ENCODE assay signal across 25 cellular contexts in the genomic region with DNA sequence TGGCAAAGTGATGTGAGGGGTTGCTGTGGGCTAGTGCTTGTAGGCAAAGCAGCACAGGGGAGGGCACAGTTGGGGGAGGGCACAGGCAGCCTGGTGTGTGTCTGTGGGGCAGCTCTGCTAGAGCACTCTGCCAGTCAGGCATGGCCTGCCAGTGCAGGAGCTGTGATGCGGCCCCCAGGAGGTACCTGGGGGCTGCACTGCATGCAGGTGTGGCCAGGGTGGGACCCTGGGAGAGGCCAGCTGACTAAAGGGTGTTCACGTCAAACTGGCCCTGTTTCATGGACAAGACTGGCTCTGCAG.
"Had no signal": no experiment of that assay in that cellular context is flagged by ENCODE, and none has a peak within 500 bp of the region (broad histone marks: within the 10 kb centered on the region; RNA-seq: fewer than 3 reads in every experiment).

No MANE protein-coding gene starts in this region.

- H3K9ac ChIP-seq: parathyroid adenoma had no signal

- H3K27ac Mint-ChIP-seq: activated B cell treated with CpG ODN at 0.5 μM for 24 hours; activated naive CD8-positive, alpha-beta T cell; activated T-helper 2 cell treated with anti-CD3 and anti-CD28 coated beads, Interferon-gamma antibody, Interleukin-2, Interleukin-4, amounts not matched to agents 10 μg/mL and 5 μg/mL and 100 μg/mL, durations not matched to agents 14 hours and 24 hours and 36 hours; stimulated activated naive B cell treated with anti-CD40 and anti-IgM and Interleukin-4, amounts not matched to agents 10 μg/mL and 1 μg/mL and 100 μg/mL, for 72 hours had no signal

- H3K27me3 Mint-ChIP-seq: activated B cell treated with CpG ODN at 0.5 μM for 24 hours; activated naive CD8-positive, alpha-beta T cell; natural killer cell treated with Interleukin-12 subunit alpha and Interleukin-12 subunit beta and Interleukin-15 and Interleukin-18, amount 100 ng/mL, for 72 hours; stimulated activated naive B cell treated with anti-CD40 and anti-IgM and Interleukin-4, amounts not matched to agents 10 μg/mL and 1 μg/mL and 100 μg/mL, for 72 hours had no signal

- DNase-seq: activated B cell treated with CpG ODN at 0.5 μM for 24 hours; activated CD4-positive, alpha-beta T cell treated with anti-CD3 and anti-CD28 coated beads for 4 hours; activated CD4-positive, alpha-beta T cell treated with anti-CD3 and anti-CD28 coated beads, Interleukin-2, amount 50 U/mL, for 48 hours; activated CD8-positive, alpha-beta memory T cell treated with anti-CD3 and anti-CD28 coated beads, Interleukin-2, amount 50 U/mL, for 48 hours; activated naive CD4-positive, alpha-beta T cell; activated T-cell treated with anti-CD3 and anti-CD28 coated beads, Interleukin-2, amount 50 U/mL, for 4 hours; adrenal gland; kidney; left lung; mammary epithelial cell; midbrain; sigmoid colon; stimulated activated CD4-positive, alpha-beta T cell treated with anti-CD3 and anti-CD28 coated beads, Interleukin-2, amount 100 ng/mL, for 48 hours; stimulated activated CD8-positive, alpha-beta memory T cell treated with anti-CD3 and anti-CD28 coated beads, Interleukin-4, amount 100 ng/mL, for 48 hours; stimulated activated naive B cell treated with anti-CD40 and anti-IgM and Interleukin-4, amounts not matched to agents 10 μg/mL and 1 μg/mL and 100 μg/mL, for 72 hours; T-helper 1 cell; T-helper 9 cell had no signal

- H3K27me3 ChIP-seq: adrenal gland, left lung, sigmoid colon, upper lobe of left lung had no signal

- H3K4me3 ChIP-seq: adrenal gland, coronary artery, left lung, sigmoid colon, thoracic aorta, upper lobe of left lung had no signal

- H3K36me3 ChIP-seq: adrenal gland, left lung, sigmoid colon, thoracic aorta, upper lobe of left lung had no signal

- ATAC-seq: activated T-cell treated with anti-CD3 and anti-CD28 coated beads, Interleukin-2, amount 50 U/mL, for 4 hours; left lung; stimulated activated naive B cell treated with anti-CD40 and anti-IgM and Interleukin-4, amounts not matched to agents 10 μg/mL and 1 μg/mL and 100 μg/mL, for 72 hours had no signal

- H2AFZ ChIP-seq: parathyroid adenoma had no signal

- H3K4me3 Mint-ChIP-seq: activated B cell treated with CpG ODN at 0.5 μM for 24 hours; activated naive CD8-positive, alpha-beta T cell; activated T-cell treated with anti-CD3 and anti-CD28 coated beads, Interleukin-2, amount 50 U/mL, for 4 hours; natural killer cell treated with Interleukin-12 subunit alpha and Interleukin-12 subunit beta and Interleukin-15 and Interleukin-18, amount 100 ng/mL, for 72 hours; stimulated activated naive B cell treated with anti-CD40 and anti-IgM and Interleukin-4, amounts not matched to agents 10 μg/mL and 1 μg/mL and 100 μg/mL, for 72 hours had no signal

- H3K27ac ChIP-seq: adrenal gland, coronary artery, epithelial cell of prostate, left lung, parathyroid adenoma, sigmoid colon, thoracic aorta, upper lobe of left lung had no signal

- H3K9me3 ChIP-seq: sigmoid colon, upper lobe of left lung had no signal
